12 cellular contexts compared by ENCODE assay signal in genomic region chr9:122383992-122384461, GRCh38. TPM values are rescaled to one million over a fixed set of nuclear protein-coding genes. Genes with fewer than 3 reads are reported as not detected.
DNase-seq lines count a peak whose midpoint lies in the region; FAIRE-seq and TF ChIP-seq lines count a peak whose summit lies in the region.
"Had no signal": no experiment of that assay in that cellular context is flagged by ENCODE, and none has a peak within 500 bp of the region (broad histone marks: within the 10 kb centered on the region; RNA-seq: fewer than 3 reads in every experiment).

No MANE protein-coding gene starts in this region.

- no peak for FAIRE-seq in GM12892 (lab: Jason Lieb, UNC)

- TF ChIP-seq POLR2A in GM12892 (IDR thresholded peaks at IDR 0.05; ENCODE audit: low read depth, low read length), result no peak

- H3K4me3 ChIP-seq in muscle layer of colon (ENCODE audit: low read depth in 1 of 2, low read length in 2 of 2), result no peak overlapping the region
- H3K4me3 ChIP-seq: cardiac muscle cell had no signal

- BruUV-seq in Calu3 (replicated peaks; lab: Mats Ljungman, UMichigan), result no TSS peak

- peak overlapping the region; percentile 9 for H3K27ac ChIP-seq in muscle layer of colon (ENCODE audit: low read depth, low read length)
- H3K27ac ChIP-seq: cardiac muscle cell had no signal

- peaks cover 73% of the 10 kb centered on the region for H3K36me3 ChIP-seq in muscle layer of colon (ENCODE audit: insufficient read depth, low read length)
- H3K36me3 ChIP-seq: cardiac muscle cell had no signal

- intact Hi-C loops in Calu3 (cut with micrococcal nuclease; ENCODE audit: unreplicated experiment), result no loop called here

- H3K27me3 ChIP-seq in muscle layer of colon (ENCODE audit: control insufficient read depth in 1 of 2, insufficient read depth in 2 of 2, low read length in 2 of 2), result no peaks in the 10 kb centered on the region
- H3K27me3 ChIP-seq: cardiac muscle cell had no signal

- no peak for TF ChIP-seq CTCF in Calu3 (IDR thresholded peaks at IDR 0.05; ENCODE audit: unreplicated experiment)

- peaks cover 15% of the 10 kb centered on the region for H3K4me1 Mint-ChIP-seq in Calu3 (ENCODE audit: low read depth, unreplicated experiment)

- no peak overlapping the region for H3K27ac Mint-ChIP-seq in Calu3 (ENCODE audit: unreplicated experiment)
- H3K27ac Mint-ChIP-seq: activated T-helper 1 cell treated with anti-CD3 and anti-CD28 coated beads, Interleukin-12 subunit alpha, Interleukin-12 subunit beta, Interleukin-2, Interleukin-4 antibody, amounts not matched to agents 30 ng/mL and 10 ng/mL and 1 ng/mL, durations not matched to agents 14 hours and 24 hours and 36 hours; stimulated activated naive B cell treated with anti-CD40 and anti-IgM and Interleukin-4, amounts not matched to agents 10 μg/mL and 1 μg/mL and 100 μg/mL, for 72 hours had no signal

- H3K9me3 Mint-ChIP-seq in Calu3 (ENCODE audit: low read depth, unreplicated experiment), result no peaks in the 10 kb centered on the region

- peaks cover 18% of the 10 kb centered on the region for H3K4me1 ChIP-seq in muscle layer of colon (ENCODE audit: insufficient read depth, low read length)

- H3K9ac ChIP-seq in muscle layer of colon (ENCODE audit: low read length), result no peak overlapping the region

- DNase-seq in Calu3, result peak; percentile 32
- peak; percentile 79 for DNase-seq in HK-2 (ENCODE audit: unreplicated experiment)
- DNase-seq in dermis blood vessel endothelial cell, result peak; percentile 67
- no peak for DNase-seq in cortex of kidney (lab: John Stamatoyannopoulos, UW)
- no peak for DNase-seq in NCI-H82 treated with DMSO at 0.1 percent for 48 hours (lab: John Stamatoyannopoulos, UW; ENCODE audit: unreplicated experiment)
- DNase-seq in GDM1 (lab: John Stamatoyannopoulos, UW), result no peak
- no peak for DNase-seq in GM12892 (ENCODE audit: insufficient read length)
- DNase-seq: NCI-H2227 treated with DMSO at 0.1 percent for 48 hours; stimulated activated naive B cell treated with anti-CD40 and anti-IgM and Interleukin-4, amounts not matched to agents 10 μg/mL and 1 μg/mL and 100 μg/mL, for 72 hours had no signal

- no peaks in the 10 kb centered on the region for H3K36me3 Mint-ChIP-seq in Calu3 (ENCODE audit: insufficient read depth, unreplicated experiment)

- H3K9me3 ChIP-seq in muscle layer of colon (ENCODE audit: low read length), result no peaks in the 10 kb centered on the region

- no peaks in the 10 kb centered on the region for H3K27me3 Mint-ChIP-seq in Calu3 (ENCODE audit: unreplicated experiment)
- H3K27me3 Mint-ChIP-seq: stimulated activated naive B cell treated with anti-CD40 and anti-IgM and Interleukin-4, amounts not matched to agents 10 μg/mL and 1 μg/mL and 100 μg/mL, for 72 hours had no signal

- CTCF ChIA-PET in Calu3 (lab: Charles Lee), result interaction anchor here (0.6 kb wide), 1 partner anchor 381 kb away, joined by 7 read pairs; no protein-coding TSS in a partner anchor

- no peak overlapping the region for H3K4me3 Mint-ChIP-seq in Calu3 (ENCODE audit: low read depth, unreplicated experiment)
- H3K4me3 Mint-ChIP-seq: activated T-helper 1 cell treated with anti-CD3 and anti-CD28 coated beads, Interleukin-12 subunit alpha, Interleukin-12 subunit beta, Interleukin-2, Interleukin-4 antibody, amounts not matched to agents 30 ng/mL and 10 ng/mL and 1 ng/mL, durations not matched to agents 14 hours and 24 hours and 36 hours; stimulated activated naive B cell treated with anti-CD40 and anti-IgM and Interleukin-4, amounts not matched to agents 10 μg/mL and 1 μg/mL and 100 μg/mL, for 72 hours had no signal

RNA-seq across cellular contexts. Expression of gene PTGS1, which starts 13.2 kb away (rescaled TPM):
- total RNA-seq in Calu3 (2022) (0.66 and 0.71 TPM in 2 replicates), dermis blood vessel endothelial cell (2.7 and 3.6 TPM in 2 replicates)
- polyA plus RNA-seq in GM12892 (2012; ENCODE audit: missing spikeins), result 0.42 TPM
- polyA plus RNA-seq: cardiac muscle cell had no signal

Comparison
In these comparisons a context has a peak if more than half of its experiments do, and no peak if none do; other contexts are left out.
1. DNase-seq: peak in Calu3 (single experiment), HK-2 (single experiment) and dermis blood vessel endothelial cell (single experiment); none in cortex of kidney (single experiment), NCI-H82 treated with DMSO at 0.1 percent for 48 hours (single experiment), GDM1 (single experiment) and GM12892 (single experiment).